In genomic region chr14:95153866-95154265, GRCh38 we compare ENCODE assay signal across 22 cellular contexts. TPM values are rescaled to one million over a fixed set of nuclear protein-coding genes. Genes with fewer than 3 reads are reported as not detected.
DNase-seq lines count a peak whose midpoint lies in the region; ATAC-seq, FAIRE-seq and TF ChIP-seq lines count a peak whose summit lies in the region.
"Had no signal": no experiment of that assay in that cellular context is flagged by ENCODE, and none has a peak within 500 bp of the region (broad histone marks: within the 10 kb centered on the region; RNA-seq: fewer than 3 reads in every experiment).

No MANE protein-coding gene starts in this region.

- no peak overlapping the region for H3K9ac ChIP-seq in DND-41 (ENCODE audit: low read depth, low read length)
- H3K9ac ChIP-seq in GM12878 (ENCODE audit: control insufficient read depth, insufficient read depth, low read length) = no peak overlapping the region
- H3K9ac ChIP-seq: neural progenitor cell had no signal

- SMC1A ChIA-PET in GM12878 (lab: Charles Lee; ENCODE audit: uncharacterized antibody, unreplicated experiment) = interaction anchor here (0.5 to 1.7 kb wide), 5 partner anchors 10 to 72 kb away, joined by 3 to 7 read pairs (median 3); no protein-coding TSS in a partner anchor

- H3K27ac Mint-ChIP-seq in neural crest cell (ENCODE audit: unreplicated experiment) = no peak overlapping the region
- H3K27ac Mint-ChIP-seq: activated CD8-positive, alpha-beta T cell treated with anti-CD3 and anti-CD28 coated beads for 36 hours; memory B cell; neural progenitor cell; T-helper 1 cell treated with Interleukin-12 subunit alpha and Interleukin-12 subunit beta and Interleukin-4 antibody, amounts not matched to agents 30 μg/mL and 1 μg/mL, for 36 hours had no signal

- CTCF ChIA-PET in GM12878 (lab: Yijun Ruan, JAX) = interaction anchor here (1.0 kb wide), 1 partner anchor 9 kb away, joined by 3 read pairs; no protein-coding TSS in a partner anchor

- no peak for DNase-seq in activated T-cell treated with anti-CD3 and anti-CD28 coated beads, Interleukin-2, amount 50 U/mL, for 4 hours
- no peak for DNase-seq in activated T-cell treated with anti-CD3 and anti-CD28 coated beads, Interleukin-2, amount 50 U/mL, for 48 hours
- DNase-seq in DND-41 (no peak), GM12878 (ENCODE audit: low read depth, low spot score) (no peak), neural crest cell (ENCODE audit: low read depth, low spot score) (no peak), SW 1271 (lab: John Stamatoyannopoulos, UW) (no peak), left cardiac atrium (no peak), cardiac septum (ENCODE audit: low spot score) (no peak)
- DNase-seq: activated CD8-positive, alpha-beta T cell treated with anti-CD3 and anti-CD28 coated beads for 36 hours; dermis blood vessel endothelial cell; gastrocnemius medialis; KBM-7; kidney glomerular epithelial cell; NCI-H2029; NCI-H510A; stimulated activated CD4-positive, alpha-beta T cell treated with anti-CD3 and anti-CD28 coated beads, Interleukin-4, amount 100 ng/mL, for 4 hours; substantia nigra had no signal

- 75% methylated on average over 4 of the region's 4 CpGs for WGBS in GM12878 (ENCODE audit: insufficient coverage, insufficient replicate concordance, low lambda C conversion rate, missing lambda C conversion rate)

- H3K4me3 Mint-ChIP-seq in activated T-cell treated with anti-CD3 and anti-CD28 coated beads, Interleukin-2, amount 50 U/mL, for 4 hours = peak overlapping the region; percentile 27
- peak overlapping the region; percentile 65 for H3K4me3 Mint-ChIP-seq in neural crest cell
- H3K4me3 Mint-ChIP-seq: neural progenitor cell had no signal

- no peak for ATAC-seq in activated T-cell treated with anti-CD3 and anti-CD28 coated beads, Interleukin-2, amount 50 U/mL, for 4 hours
- ATAC-seq in DND-41 (ENCODE audit: insufficient read depth, low read depth) (no peak), GM12878 (no peak), left cardiac atrium (no peak)
- ATAC-seq: activated CD8-positive, alpha-beta T cell treated with anti-CD3 and anti-CD28 coated beads for 36 hours; gastrocnemius medialis; Right ventricle myocardium inferior had no signal

- H3K79me2 ChIP-seq in DND-41 (ENCODE audit: insufficient read depth, low read length) = peaks cover 96% of the 10 kb centered on the region
- peaks cover 87% of the 10 kb centered on the region for H3K79me2 ChIP-seq in GM12878 (ENCODE audit: control insufficient read depth, insufficient read depth, low read length)

- no peaks in the 10 kb centered on the region for H3K27me3 Mint-ChIP-seq in activated T-cell treated with anti-CD3 and anti-CD28 coated beads, Interleukin-2, amount 50 U/mL, for 4 hours (ENCODE audit: low read depth)
- H3K27me3 Mint-ChIP-seq in neural crest cell (ENCODE audit: low read depth) = no peaks in the 10 kb centered on the region
- H3K27me3 Mint-ChIP-seq: activated CD8-positive, alpha-beta T cell treated with anti-CD3 and anti-CD28 coated beads for 36 hours; memory B cell had no signal

- FAIRE-seq in GM12878 (lab: Jason Lieb, UNC) = no peak

- TF ChIP-seq RAD21 in GM12878 (IDR thresholded peaks at IDR 0.05; ENCODE audit: insufficient read depth, low read depth, low read length) = no peak

- in situ Hi-C loops in GM12878 (cut with MboI) = no loop called here

- no TSS peak for BruUV-seq in GM12878 (replicated peaks; lab: Mats Ljungman, UMichigan)

- H3K36me3 Mint-ChIP-seq in activated T-cell treated with anti-CD3 and anti-CD28 coated beads, Interleukin-2, amount 50 U/mL, for 4 hours (ENCODE audit: insufficient read depth) = peaks cover 4% of the 10 kb centered on the region
- H3K36me3 Mint-ChIP-seq in neural crest cell (ENCODE audit: low read depth) = peaks cover 4% of the 10 kb centered on the region

- H3K4me1 ChIP-seq in DND-41 (ENCODE audit: insufficient read depth, low read length) (peaks cover 33% of the 10 kb centered on the region), GM12878 (ENCODE audit: control insufficient read depth, insufficient read depth, low read length) (peaks cover 12% of the 10 kb centered on the region)

- no peak overlapping the region for H3K4me3 ChIP-seq in DND-41 (ENCODE audit: low read depth in 1 of 2, low read length in 2 of 2)
- H3K4me3 ChIP-seq in GM12878 = peak overlapping the region; percentile 53; the same call in 1 of the 2 replicates
- H3K4me3 ChIP-seq: gastrocnemius medialis, neural progenitor cell had no signal

- RAD21 ChIA-PET in GM12878 (lab: Charles Lee; ENCODE audit: unreplicated experiment) = interaction anchor here (0.8 kb wide), 1 partner anchor 42 kb away, joined by 3 read pairs; no protein-coding TSS in a partner anchor

- peaks cover 55% of the 10 kb centered on the region for H4K20me1 ChIP-seq in DND-41 (ENCODE audit: insufficient read depth, low read length)
- no peaks in the 10 kb centered on the region for H4K20me1 ChIP-seq in GM12878 (ENCODE audit: control insufficient read depth, insufficient read depth)

- H3K36me3 ChIP-seq in DND-41 (ENCODE audit: insufficient read depth, low read length) = peaks cover 4% of the 10 kb centered on the region
- no peaks in the 10 kb centered on the region for H3K36me3 ChIP-seq in GM12878 (ENCODE audit: control insufficient read depth in 2 of 2, insufficient read depth in 2 of 2, low read length in 1 of 2)
- H3K36me3 ChIP-seq: gastrocnemius medialis, neural progenitor cell had no signal

- intact Hi-C loops in GM12878 (cut with micrococcal nuclease; ENCODE audit: unreplicated experiment) (loop anchor here (10.0 kb wide), 2 partner anchors 351 to 381 kb away; partner anchors contain the start of gene GLRX5), left cardiac atrium (cut with DNase I) (no loop called here), cardiac septum (cut with DNase I) (no loop called here)

- TF ChIP-seq EP300 in GM12878 (IDR thresholded peaks at IDR 0.05; ENCODE audit: borderline replicate concordance in 1 of 2, control insufficient read depth in 1 of 2, low read depth in 2 of 2, low read length in 2 of 2) = no peak

- H2AFZ ChIP-seq in DND-41 (ENCODE audit: low read depth, low read length) (no peak overlapping the region), GM12878 (ENCODE audit: control insufficient read depth, low read depth, low read length) (no peak overlapping the region)
- H2AFZ ChIP-seq: neural progenitor cell had no signal

- no peaks in the 10 kb centered on the region for H3K9me3 Mint-ChIP-seq in activated T-cell treated with anti-CD3 and anti-CD28 coated beads, Interleukin-2, amount 50 U/mL, for 4 hours
- no peaks in the 10 kb centered on the region for H3K9me3 Mint-ChIP-seq in neural crest cell
- H3K9me3 Mint-ChIP-seq: activated CD8-positive, alpha-beta T cell treated with anti-CD3 and anti-CD28 coated beads for 36 hours; activated T-helper 1 cell treated with anti-CD3 and anti-CD28 coated beads, Interleukin-12 subunit alpha, Interleukin-12 subunit beta, Interleukin-2, Interleukin-4 antibody, amounts not matched to agents 30 ng/mL and 10 ng/mL and 1 ng/mL, durations not matched to agents 14 hours and 24 hours and 36 hours; memory B cell; T-helper 1 cell treated with Interleukin-12 subunit alpha and Interleukin-12 subunit beta and Interleukin-4 antibody, amounts not matched to agents 30 μg/mL and 1 μg/mL, for 36 hours had no signal

- peaks cover 75% of the 10 kb centered on the region for H3K4me1 Mint-ChIP-seq in activated T-cell treated with anti-CD3 and anti-CD28 coated beads, Interleukin-2, amount 50 U/mL, for 4 hours (ENCODE audit: low read depth)
- H3K4me1 Mint-ChIP-seq in neural crest cell = peaks cover 52% of the 10 kb centered on the region

- no peak overlapping the region for H3K27ac ChIP-seq in DND-41 (ENCODE audit: low read length)
- no peak overlapping the region for H3K27ac ChIP-seq in GM12878 (ENCODE audit: control insufficient read depth, insufficient read depth)
- H3K27ac ChIP-seq: gastrocnemius medialis, neural progenitor cell had no signal

- TF ChIP-seq CTCF in DND-41 (IDR thresholded peaks at IDR 0.05; ENCODE audit: borderline replicate concordance, extremely low read depth, low read length, poor library complexity, severe bottlenecking) (no peak), GM12878 (IDR thresholded peaks at IDR 0.05 in 2 of 3, conservative IDR thresholded peaks at IDR 0.05 in 1 of 3; ENCODE audit: control insufficient read depth in 2 of 3, extremely low read depth in 1 of 3, insufficient read depth in 1 of 3, low read depth in 3 of 3, low read length in 3 of 3) (no peak), neural crest cell (conservative IDR thresholded peaks at IDR 0.05) (no peak)

- peak overlapping the region; percentile 67 for H3K4me2 ChIP-seq in DND-41 (ENCODE audit: insufficient read depth, low read length)
- H3K4me2 ChIP-seq in GM12878 (ENCODE audit: control insufficient read depth, insufficient read depth) = peak overlapping the region; percentile 39
- H3K4me2 ChIP-seq: neural progenitor cell had no signal

- POLR2A ChIA-PET in GM12878 (lab: Charles Lee) = interaction anchor here (1.4 kb wide), 1 partner anchor 174 kb away, joined by 6 read pairs; no protein-coding TSS in a partner anchor

- H3K9me3 ChIP-seq in DND-41 (ENCODE audit: insufficient read depth, low read length, severe bottlenecking) = no peaks in the 10 kb centered on the region
- no peaks in the 10 kb centered on the region for H3K9me3 ChIP-seq in GM12878 (replicated peaks; ENCODE audit: control insufficient read depth, insufficient read depth, low read length)
- H3K9me3 ChIP-seq: gastrocnemius medialis had no signal

- H3K27me3 ChIP-seq in DND-41 (ENCODE audit: insufficient read depth, low read length, poor library complexity) (no peaks in the 10 kb centered on the region), GM12878 (replicated peaks in 1 of 2; ENCODE audit: control insufficient read depth in 2 of 2, insufficient read depth in 2 of 2, low read length in 1 of 2) (no peaks in the 10 kb centered on the region)
- H3K27me3 ChIP-seq: gastrocnemius medialis, neural progenitor cell had no signal

- TF ChIP-seq POLR2A in GM12878 (IDR thresholded peaks at IDR 0.05; ENCODE audit: low read depth, low read length) = no peak

RNA-seq across cellular contexts. Expression of gene DICER1, which starts 3.5 kb away (rescaled TPM):
- total RNA-seq in activated T-cell treated with anti-CD3 and anti-CD28 coated beads, Interleukin-2, amount 50 U/mL, for 4 hours = 10 to 100 TPM; 43.7 to 49.7 (median 46.2) TPM
- total RNA-seq in GM12878 (2013; cell fraction: nucleolus; rRNA removed) = 246 and 321 TPM in 2 replicates
- total RNA-seq in GM12878 (2014; rRNA removed) (69.4 and 86.8 TPM in 2 replicates), GM12878 (2014; rRNA removed; fragmentation: Illumina TruSeq; extraction: Trizol) (42.8 and 46.1 TPM in 2 replicates), GM12878 (2021) (47.9 and 51.9 TPM in 2 replicates), neural crest cell (104 and 115 TPM in 2 replicates), left cardiac atrium (10 to 100 TPM; 25.0 to 29.4 TPM), cardiac septum (33.1 TPM)
- 19.6 TPM for polyA plus RNA-seq in GM12878 (2011; ENCODE audit: low read depth)
- polyA plus RNA-seq in GM12878 (2011; rRNA removed) (70.8 and 85.7 TPM in 2 replicates), GM12878 (2014; fragmentation: Illumina TruSeq; extraction: Trizol) (43.1 and 43.6 TPM in 2 replicates), GM12878 (2014; fragmentation: Nextera tagmentation; extraction: Ambion mirVana) (1 to 10 TPM; 6.8 to 9.8 TPM), GM12878 (2014; rRNA removed) (22.2 and 28.7 TPM in 2 replicates), GM12878 (2016; fragmentation: Nextera tagmentation; extraction: Ambion mirVana) (10 to 100 TPM; 29.2 to 31.4 TPM)
- polyA plus RNA-seq in GM12878 (2011; cell fraction: cytosol; rRNA removed) = 26.8 and 32.2 TPM in 2 replicates
- 67.8 and 75.4 TPM in 2 replicates for polyA plus RNA-seq in GM12878 (2011; cell fraction: nucleus; rRNA removed)
- 18.2 and 18.4 TPM in 2 replicates for polyA plus RNA-seq in GM12878 (2012)
- polyA minus RNA-seq in GM12878 (2011; rRNA and poly(A)+ RNA removed) = 83.1 and 96.8 TPM in 2 replicates
- 27.8 and 30.6 TPM in 2 replicates for polyA minus RNA-seq in GM12878 (2011; cell fraction: cytosol; rRNA and poly(A)+ RNA removed)
- polyA minus RNA-seq in GM12878 (2011; cell fraction: nucleus; rRNA and poly(A)+ RNA removed) = 89.8 and 92.1 TPM in 2 replicates
